Comparison of ENCODE assay signal across 22 cellular contexts in the genomic region with DNA sequence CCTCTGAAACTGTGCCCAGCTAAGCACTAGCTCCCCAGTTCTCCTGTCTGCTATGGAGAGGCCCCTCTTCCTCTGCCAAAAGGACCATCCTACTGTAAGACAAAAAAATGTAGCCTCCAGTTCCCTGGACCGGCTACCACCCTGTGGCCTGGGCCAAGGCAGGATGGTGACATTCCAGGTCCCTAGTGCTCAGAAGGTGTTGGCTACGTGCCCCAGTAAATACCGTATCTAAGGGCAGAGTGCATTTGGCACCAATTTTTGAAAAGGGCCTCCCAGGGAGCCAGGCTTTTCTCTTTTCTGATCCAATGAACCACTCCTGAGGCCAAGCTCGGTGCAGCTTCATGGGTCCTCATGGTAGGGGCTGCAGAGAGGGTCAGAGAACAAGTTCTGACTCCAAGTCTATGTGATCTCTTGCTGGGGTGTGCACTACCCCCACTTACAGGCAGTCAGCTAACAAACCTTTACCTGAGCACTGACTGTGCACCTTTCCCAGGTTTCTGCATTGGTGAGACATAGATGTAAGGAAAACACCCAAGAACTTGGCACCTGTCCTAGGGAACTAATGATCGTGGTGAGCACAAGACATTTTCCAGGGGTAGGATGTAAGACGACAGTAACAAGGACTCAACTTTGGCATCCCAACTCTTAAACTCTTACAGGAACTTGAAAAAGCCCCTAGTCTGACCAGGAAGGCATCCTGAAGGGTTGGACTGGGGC. TPM values are rescaled to one million over a fixed set of nuclear protein-coding genes. Genes with fewer than 3 reads are reported as not detected.
DNase-seq lines count a peak whose midpoint lies in the region; ATAC-seq and TF ChIP-seq lines count a peak whose summit lies in the region.
"Had no signal": no experiment of that assay in that cellular context is flagged by ENCODE, and none has a peak within 500 bp of the region (broad histone marks: within the 10 kb centered on the region; RNA-seq: fewer than 3 reads in every experiment).

No MANE protein-coding gene starts in this region.

- H3K36me3 ChIP-seq in left lung (peaks cover 0 to 100% of the 10 kb centered on the region in 2 donors), sigmoid colon (peaks cover 1 to 70% (median 38%) of the 10 kb centered on the region in 4 donors)

- no peak for ATAC-seq in CD4-positive, alpha-beta T cell (ENCODE audit: poor library complexity)
- peak; percentile 58 for ATAC-seq in left lung
- ATAC-seq in GM19467 (IDR thresholded peaks at IDR 0.05; ENCODE audit: unreplicated experiment), result no peak
- ATAC-seq in stimulated activated naive CD8-positive, alpha-beta T cell treated with anti-CD3 and anti-CD28 coated beads, Interleukin-15, Interleukin-2, amounts not matched to agents 100 U/mL and 50 U/mL, for 24 hours, result no peak
- ATAC-seq: activated CD8-positive, alpha-beta memory T cell treated with anti-CD3 and anti-CD28 coated beads, Interleukin-2, amount 10 ng/mL, durations not matched to agents 7 days and 5 days; activated naive CD8-positive, alpha-beta T cell treated with anti-CD3 and anti-CD28 coated beads, Interleukin-2, amount 50 U/mL, for 24 hours; naive thymus-derived CD8-positive, alpha-beta T cell; Panc1 had no signal

- no peak for TF ChIP-seq POLR2A in sigmoid colon (IDR thresholded peaks at IDR 0.05)

- WGBS in sigmoid colon, 2 donors, result 19 to 69% methylated on average over 6 of the region's 6 CpGs

- no peaks in the 10 kb centered on the region for H3K9me3 ChIP-seq in CD4-positive, alpha-beta T cell (ENCODE audit: control insufficient read depth, low read length)
- no peaks in the 10 kb centered on the region for H3K9me3 ChIP-seq in left lung
- H3K9me3 ChIP-seq in sigmoid colon, result no peaks in the 10 kb centered on the region

- H3K4me3 ChIP-seq in left lung (no peak overlapping the region), sigmoid colon (no peak overlapping the region)
- H3K4me3 ChIP-seq: coronary artery had no signal

- CTCF ChIA-PET in CD4-positive, alpha-beta T cell (lab: Charles Lee), result no interaction called here

- POLR2A ChIA-PET in CD4-positive, alpha-beta T cell (lab: Charles Lee), result no interaction called here

- no peaks in the 10 kb centered on the region for H3K9me3 Mint-ChIP-seq in CD4-positive, alpha-beta T cell
- H3K9me3 Mint-ChIP-seq: activated CD4-positive, alpha-beta T cell treated with anti-CD3 and anti-CD28 coated beads, Interleukin-2, amount 10 ng/mL, durations not matched to agents 24 days and 14 days; activated naive CD8-positive, alpha-beta T cell treated with anti-CD3 and anti-CD28 coated beads, Interleukin-2, amount 50 U/mL, for 24 hours; CD8-positive, alpha-beta memory T cell; naive thymus-derived CD8-positive, alpha-beta T cell; T-helper 1 cell treated with Interleukin-12 subunit alpha and Interleukin-12 subunit beta and Interleukin-4 antibody, amounts not matched to agents 30 μg/mL and 1 μg/mL, for 36 hours had no signal

- H3K4me1 ChIP-seq in left lung (peaks cover 0 to 10% of the 10 kb centered on the region in 2 donors), sigmoid colon (peaks cover 0 to 93% (median 69%) of the 10 kb centered on the region in 4 donors)
- H3K4me1 ChIP-seq: parathyroid adenoma had no signal

- no peak for TF ChIP-seq EP300 in sigmoid colon (IDR thresholded peaks at IDR 0.05)

- no peaks in the 10 kb centered on the region for H3K4me1 Mint-ChIP-seq in CD4-positive, alpha-beta T cell (ENCODE audit: low read depth)
- H3K4me1 Mint-ChIP-seq: activated CD8-positive, alpha-beta memory T cell treated with anti-CD3 and anti-CD28 coated beads, Interleukin-2, amount 10 ng/mL, durations not matched to agents 7 days and 5 days; activated naive CD8-positive, alpha-beta T cell treated with anti-CD3 and anti-CD28 coated beads, Interleukin-2, amount 50 U/mL, for 24 hours had no signal

- H3K27ac Mint-ChIP-seq in CD4-positive, alpha-beta T cell, result peak overlapping the region; percentile 14
- H3K27ac Mint-ChIP-seq: activated CD4-positive, alpha-beta T cell treated with anti-CD3 and anti-CD28 coated beads, Interleukin-2, amount 10 ng/mL, durations not matched to agents 24 days and 14 days; activated CD8-positive, alpha-beta memory T cell treated with anti-CD3 and anti-CD28 coated beads, Interleukin-2, amount 10 ng/mL, durations not matched to agents 7 days and 5 days; activated naive CD8-positive, alpha-beta T cell treated with anti-CD3 and anti-CD28 coated beads, Interleukin-2, amount 50 U/mL, for 24 hours; CD8-positive, alpha-beta memory T cell; T-helper 1 cell treated with Interleukin-12 subunit alpha and Interleukin-12 subunit beta and Interleukin-4 antibody, amounts not matched to agents 30 μg/mL and 1 μg/mL, for 36 hours had no signal

- H3K27me3 ChIP-seq in CD4-positive, alpha-beta T cell (ENCODE audit: control insufficient read depth, insufficient read depth, low read length), result no peaks in the 10 kb centered on the region
- no peaks in the 10 kb centered on the region for H3K27me3 ChIP-seq in left lung
- no peaks in the 10 kb centered on the region for H3K27me3 ChIP-seq in sigmoid colon

- peaks cover 87% of the 10 kb centered on the region for H3K36me3 Mint-ChIP-seq in CD4-positive, alpha-beta T cell (ENCODE audit: low read depth)

- H3K4me3 Mint-ChIP-seq in CD4-positive, alpha-beta T cell, result no peak overlapping the region
- H3K4me3 Mint-ChIP-seq: activated CD4-positive, alpha-beta T cell treated with anti-CD3 and anti-CD28 coated beads, Interleukin-2, amount 10 ng/mL, durations not matched to agents 24 days and 14 days; activated CD8-positive, alpha-beta memory T cell treated with anti-CD3 and anti-CD28 coated beads, Interleukin-2, amount 10 ng/mL, durations not matched to agents 7 days and 5 days; activated naive CD8-positive, alpha-beta T cell treated with anti-CD3 and anti-CD28 coated beads, Interleukin-2, amount 50 U/mL, for 24 hours; CD8-positive, alpha-beta memory T cell; naive thymus-derived CD8-positive, alpha-beta T cell; T-helper 1 cell treated with Interleukin-12 subunit alpha and Interleukin-12 subunit beta and Interleukin-4 antibody, amounts not matched to agents 30 μg/mL and 1 μg/mL, for 36 hours had no signal

- H3K27me3 Mint-ChIP-seq in CD4-positive, alpha-beta T cell, result no peaks in the 10 kb centered on the region
- H3K27me3 Mint-ChIP-seq: activated CD4-positive, alpha-beta T cell treated with anti-CD3 and anti-CD28 coated beads, Interleukin-2, amount 10 ng/mL, durations not matched to agents 24 days and 14 days; activated CD8-positive, alpha-beta memory T cell treated with anti-CD3 and anti-CD28 coated beads, Interleukin-2, amount 10 ng/mL, durations not matched to agents 7 days and 5 days; activated naive CD8-positive, alpha-beta T cell treated with anti-CD3 and anti-CD28 coated beads, Interleukin-2, amount 50 U/mL, for 24 hours; CD8-positive, alpha-beta memory T cell; naive thymus-derived CD8-positive, alpha-beta T cell had no signal

- no peak for TF ChIP-seq CTCF in CD4-positive, alpha-beta T cell (IDR thresholded peaks at IDR 0.05)
- TF ChIP-seq CTCF in left lung (IDR thresholded peaks at IDR 0.05), result no peak
- TF ChIP-seq CTCF in sigmoid colon (IDR thresholded peaks at IDR 0.05), result no peak

- no peak overlapping the region for H3K27ac ChIP-seq in CD4-positive, alpha-beta T cell (ENCODE audit: low read depth, low read length)
- H3K27ac ChIP-seq in left lung, result no peak overlapping the region
- H3K27ac ChIP-seq in sigmoid colon, result peak overlapping the region in 3 of 4 donors; percentile 6 to 79 (median 70)
- H3K27ac ChIP-seq: coronary artery, parathyroid adenoma had no signal

- DNase-seq in CD4-positive, alpha-beta T cell, result no peak
- DNase-seq in NCI-H2029 (lab: John Stamatoyannopoulos, UW), result peak; percentile 15
- DNase-seq in left lung, result no peak
- no peak for DNase-seq in sigmoid colon
- no peak for DNase-seq in stimulated activated naive CD8-positive, alpha-beta T cell treated with anti-CD3 and anti-CD28 coated beads, Interleukin-15, Interleukin-2, amounts not matched to agents 100 U/mL and 50 U/mL, for 24 hours
- DNase-seq in Ammon's horn (ENCODE audit: low spot score), result no peak
- DNase-seq: activated CD4-positive, alpha-beta T cell treated with anti-CD3 and anti-CD28 coated beads, Interleukin-2, amount 10 ng/mL, durations not matched to agents 24 days and 14 days; activated CD8-positive, alpha-beta memory T cell treated with anti-CD3 and anti-CD28 coated beads, Interleukin-2, amount 10 ng/mL, durations not matched to agents 7 days and 5 days; activated naive CD8-positive, alpha-beta T cell treated with anti-CD3 and anti-CD28 coated beads, Interleukin-2, amount 50 U/mL, for 24 hours; GDM1; HCEC 1CT; Karpas-422; mesendoderm; NCI-H1048; NCI-H187 treated with DMSO at 0.1 percent for 48 hours had no signal

- intact Hi-C loops in CD4-positive, alpha-beta T cell (cut with DNase I, micrococcal nuclease), result no loop called here
- intact Hi-C loops in left lung (cut with DNase I), result no loop called here
- intact Hi-C loops in sigmoid colon (cut with DNase I), result no loop called here

RNA-seq across cellular contexts. Expression of a gene that starts 32.6 kb away (rescaled TPM):
- total RNA-seq in CD4-positive, alpha-beta T cell, result 100 to 1,000 TPM; 159 to 167 TPM
- 10 to 100 TPM; 48.2 to 69.9 TPM for total RNA-seq in left lung
- 10 to 100 TPM; 49.5 to 82.0 (median 58.8) TPM for total RNA-seq in sigmoid colon
- polyA plus RNA-seq in sigmoid colon, result 10 to 100 TPM; 16.8 to 39.3 (median 21.0) TPM

Comparison
In these comparisons a context has a peak if more than half of its experiments do, and no peak if none do; other contexts are left out.
1. H3K27ac ChIP-seq: peak in sigmoid colon (3 of 4); none in CD4-positive, alpha-beta T cell (single experiment) and left lung (0 of 2).